Comparison of ENCODE assay signal across 10 cellular contexts in genomic region chr2:147463881-147464520, GRCh38.
DNase-seq lines count a peak whose midpoint lies in the region; ATAC-seq and TF ChIP-seq lines count a peak whose summit lies in the region.
"Had no signal": no experiment of that assay in that cellular context is flagged by ENCODE, and none has a peak within 500 bp of the region (broad histone marks: within the 10 kb centered on the region; RNA-seq: fewer than 3 reads in every experiment).

No MANE protein-coding gene starts in this region.

- H3K27me3 ChIP-seq in OCI-LY3 (ENCODE audit: low read depth, low read length) (no peaks in the 10 kb centered on the region), upper lobe of right lung (no peaks in the 10 kb centered on the region)

- no peaks in the 10 kb centered on the region for H3K79me2 ChIP-seq in OCI-LY3 (ENCODE audit: low read length)

- intact Hi-C loops in upper lobe of right lung (cut with DNase I): no loop called here

- peak overlapping the region; percentile 48 for H3K4me2 ChIP-seq in OCI-LY3 (ENCODE audit: low read length)

- H3K9me3 ChIP-seq in OCI-LY3 (ENCODE audit: insufficient read depth, low read length) (no peaks in the 10 kb centered on the region), upper lobe of right lung (no peaks in the 10 kb centered on the region)

- ATAC-seq in GM19397 (IDR thresholded peaks at IDR 0.05; ENCODE audit: unreplicated experiment) (peak; percentile 94), HG02970 (IDR thresholded peaks at IDR 0.05; ENCODE audit: low FRiP score, unreplicated experiment) (peak; percentile 90), upper lobe of right lung (peak; percentile 24)

- H4K20me1 ChIP-seq in OCI-LY3 (ENCODE audit: insufficient read depth, low read length): no peaks in the 10 kb centered on the region

- H3K4me1 ChIP-seq in OCI-LY3 (ENCODE audit: low read length): peaks cover 22% of the 10 kb centered on the region
- no peaks in the 10 kb centered on the region for H3K4me1 ChIP-seq in upper lobe of right lung

- H2AFZ ChIP-seq in OCI-LY3 (ENCODE audit: low read depth, low read length): 0 out of 2 replicates have a peak overlapping the region, but pooled peaks have one; percentile 29

- H3K36me3 ChIP-seq in OCI-LY3 (replicated peaks; ENCODE audit: low read depth, low read length): no peaks in the 10 kb centered on the region
- H3K36me3 ChIP-seq in upper lobe of right lung: no peaks in the 10 kb centered on the region

- DNase-seq in upper lobe of right lung: no peak
- no peak for DNase-seq in stimulated activated CD4-positive, alpha-beta T cell treated with anti-CD3 and anti-CD28 coated beads, Interleukin-15, amount 100 ng/mL, for 24 hours
- no peak for DNase-seq in NCI-H82 treated with DMSO at 0.1 percent for 48 hours (lab: John Stamatoyannopoulos, UW; ENCODE audit: unreplicated experiment)
- no peak for DNase-seq in effector CD8-positive, alpha-beta T cell (lab: John Stamatoyannopoulos, UW)
- DNase-seq: activated CD4-positive, alpha-beta T cell treated with anti-CD3 and anti-CD28 coated beads, Interleukin-2, amount 50 U/mL, for 1 hour; amygdala; HFFc6 had no signal

- TF ChIP-seq CTCF in OCI-LY3 (IDR thresholded peaks at IDR 0.05; ENCODE audit: low read depth, low read length) (no peak), upper lobe of right lung (IDR thresholded peaks at IDR 0.05) (no peak)

- H3K9ac ChIP-seq in OCI-LY3 (ENCODE audit: low read length): no peak overlapping the region

- no peak overlapping the region for H3K27ac ChIP-seq in OCI-LY3 (ENCODE audit: low read length)
- no peak overlapping the region for H3K27ac ChIP-seq in upper lobe of right lung

- H3K4me3 ChIP-seq in OCI-LY3 (ENCODE audit: low read length) (0 out of 2 replicates have a peak overlapping the region, but pooled peaks have one; percentile 2), upper lobe of right lung (no peak overlapping the region)

Comparison
In these comparisons a context has a peak if more than half of its experiments do, and no peak if none do; other contexts are left out.
1. ATAC-seq: peak in every context shown above with its lines; median percentile 94 in GM19397; 90 in HG02970; 24 in upper lobe of right lung.